ENCODE assay signal across 1 cellular context in the genomic region with DNA sequence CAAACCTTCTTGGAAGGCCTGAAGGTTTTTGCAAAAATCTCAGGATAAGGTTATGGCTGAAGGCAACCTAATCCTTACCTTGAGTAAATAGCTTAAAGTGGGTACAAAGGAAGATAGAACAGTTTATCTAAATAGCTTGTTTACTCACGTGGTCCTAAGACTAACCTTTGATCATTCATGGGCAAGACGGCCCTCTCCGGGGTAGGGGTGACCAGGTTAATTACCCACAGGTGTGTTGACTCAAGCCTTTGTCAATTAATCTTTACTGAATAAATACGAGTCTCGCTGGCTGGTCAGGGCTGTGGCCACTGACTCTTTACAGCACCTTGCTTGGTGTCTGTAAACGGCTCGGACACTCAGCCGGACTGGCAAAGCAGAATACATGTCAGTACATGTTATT.
TF ChIP-seq lines count a peak whose summit lies in the region.

No MANE protein-coding gene starts in this region.

TF ChIP-seq in HepG2, 621 proteins besides CTCF, POLR2A, EP300 and RAD21 (continued from another document):
- TF ChIP-seq, protein P1, sequence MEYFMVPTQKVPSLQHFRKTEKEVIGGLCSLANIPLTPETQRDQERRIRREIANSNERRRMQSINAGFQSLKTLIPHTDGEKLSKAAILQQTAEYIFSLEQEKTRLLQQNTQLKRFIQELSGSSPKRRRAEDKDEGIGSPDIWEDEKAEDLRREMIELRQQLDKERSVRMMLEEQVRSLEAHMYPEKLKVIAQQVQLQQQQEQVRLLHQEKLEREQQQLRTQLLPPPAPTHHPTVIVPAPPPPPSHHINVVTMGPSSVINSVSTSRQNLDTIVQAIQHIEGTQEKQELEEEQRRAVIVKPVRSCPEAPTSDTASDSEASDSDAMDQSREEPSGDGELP (IDR thresholded peaks at IDR 0.05; ENCODE audit: borderline replicate concordance, low read depth), result peak; percentile 56; the same call in 1 of the 2 replicates
- TF ChIP-seq HDAC2 (CRISPR knock-in tag; IDR thresholded peaks at IDR 0.05) (0 out of 2 replicates have a peak, but pooled peaks have one; percentile 20), ZNF780A (CRISPR knock-in tag; IDR thresholded peaks at IDR 0.05) (no peak), GATAD2A (CRISPR knock-in tag; IDR thresholded peaks at IDR 0.05) (peak; percentile 51), ZNF792 (CRISPR knock-in tag; IDR thresholded peaks at IDR 0.05) (no peak), MBNL3 (CRISPR knock-in tag; conservative IDR thresholded peaks at IDR 0.05) (no peak), ATF3 (CRISPR knock-in tag; IDR thresholded peaks at IDR 0.05) (no peak), MAFK (conservative IDR thresholded peaks at IDR 0.05 in 1 of 2, IDR thresholded peaks at IDR 0.05 in 1 of 2; ENCODE audit: low read length in 2 of 2) (no peak), GTF2F1 (IDR thresholded peaks at IDR 0.05; ENCODE audit: low read length) (no peak), DPF2 (CRISPR knock-in tag; IDR thresholded peaks at IDR 0.05; ENCODE audit: borderline replicate concordance, low read depth) (no peak), CREM (IDR thresholded peaks at IDR 0.05) (peak; percentile 29; the same call in 1 of the 2 replicates), CREM (CRISPR knock-in tag; IDR thresholded peaks at IDR 0.05) (no peak), KLF15 (CRISPR knock-in tag; IDR thresholded peaks at IDR 0.05; ENCODE audit: borderline replicate concordance) (no peak), HOXA9 (CRISPR knock-in tag; IDR thresholded peaks at IDR 0.05; ENCODE audit: borderline replicate concordance) (no peak), ZNF562 (CRISPR knock-in tag; IDR thresholded peaks at IDR 0.05; ENCODE audit: borderline replicate concordance) (no peak), SP5 (CRISPR knock-in tag; IDR thresholded peaks at IDR 0.05; ENCODE audit: borderline replicate concordance, low read depth) (peak; percentile 49; the same call in 1 of the 2 replicates), ZNF207 (IDR thresholded peaks at IDR 0.05; ENCODE audit: borderline replicate concordance) (no peak), SALL1 (CRISPR knock-in tag; IDR thresholded peaks at IDR 0.05) (no peak), ZBTB33 (CRISPR knock-in tag; IDR thresholded peaks at IDR 0.05) (no peak), NR2F6 (IDR thresholded peaks at IDR 0.05) (peak; percentile 89), NR2F6 (CRISPR knock-in tag; IDR thresholded peaks at IDR 0.05) (peak; percentile 44; the same call in 1 of the 2 replicates), HHEX (CRISPR knock-in tag; IDR thresholded peaks at IDR 0.05) (peak; percentile 96)
- TF ChIP-seq, protein P2, sequence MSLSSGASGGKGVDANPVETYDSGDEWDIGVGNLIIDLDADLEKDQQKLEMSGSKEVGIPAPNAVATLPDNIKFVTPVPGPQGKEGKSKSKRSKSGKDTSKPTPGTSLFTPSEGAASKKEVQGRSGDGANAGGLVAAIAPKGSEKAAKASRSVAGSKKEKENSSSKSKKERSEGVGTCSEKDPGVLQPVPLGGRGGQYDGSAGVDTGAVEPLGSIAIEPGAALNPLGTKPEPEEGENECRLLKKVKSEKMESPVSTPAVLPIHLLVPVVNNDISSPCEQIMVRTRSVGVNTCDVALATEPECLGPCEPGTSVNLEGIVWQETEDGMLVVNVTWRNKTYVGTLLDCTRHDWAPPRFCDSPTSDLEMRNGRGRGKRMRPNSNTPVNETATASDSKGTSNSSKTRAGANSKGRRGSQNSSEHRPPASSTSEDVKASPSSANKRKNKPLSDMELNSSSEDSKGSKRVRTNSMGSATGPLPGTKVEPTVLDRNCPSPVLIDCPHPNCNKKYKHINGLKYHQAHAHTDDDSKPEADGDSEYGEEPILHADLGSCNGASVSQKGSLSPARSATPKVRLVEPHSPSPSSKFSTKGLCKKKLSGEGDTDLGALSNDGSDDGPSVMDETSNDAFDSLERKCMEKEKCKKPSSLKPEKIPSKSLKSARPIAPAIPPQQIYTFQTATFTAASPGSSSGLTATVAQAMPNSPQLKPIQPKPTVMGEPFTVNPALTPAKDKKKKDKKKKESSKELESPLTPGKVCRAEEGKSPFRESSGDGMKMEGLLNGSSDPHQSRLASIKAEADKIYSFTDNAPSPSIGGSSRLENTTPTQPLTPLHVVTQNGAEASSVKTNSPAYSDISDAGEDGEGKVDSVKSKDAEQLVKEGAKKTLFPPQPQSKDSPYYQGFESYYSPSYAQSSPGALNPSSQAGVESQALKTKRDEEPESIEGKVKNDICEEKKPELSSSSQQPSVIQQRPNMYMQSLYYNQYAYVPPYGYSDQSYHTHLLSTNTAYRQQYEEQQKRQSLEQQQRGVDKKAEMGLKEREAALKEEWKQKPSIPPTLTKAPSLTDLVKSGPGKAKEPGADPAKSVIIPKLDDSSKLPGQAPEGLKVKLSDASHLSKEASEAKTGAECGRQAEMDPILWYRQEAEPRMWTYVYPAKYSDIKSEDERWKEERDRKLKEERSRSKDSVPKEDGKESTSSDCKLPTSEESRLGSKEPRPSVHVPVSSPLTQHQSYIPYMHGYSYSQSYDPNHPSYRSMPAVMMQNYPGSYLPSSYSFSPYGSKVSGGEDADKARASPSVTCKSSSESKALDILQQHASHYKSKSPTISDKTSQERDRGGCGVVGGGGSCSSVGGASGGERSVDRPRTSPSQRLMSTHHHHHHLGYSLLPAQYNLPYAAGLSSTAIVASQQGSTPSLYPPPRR (CRISPR knock-in tag; IDR thresholded peaks at IDR 0.05; ENCODE audit: borderline replicate concordance), result peak; percentile 93
